Comparison of ENCODE assay signal across 15 cellular contexts in genomic region chr17:47696717-47697642, GRCh38. TPM values are rescaled to one million over a fixed set of nuclear protein-coding genes. Genes with fewer than 3 reads are reported as not detected.
A peak's percentile ranks its signal among the peaks of the same experiment; 100 is the strongest.
DNase-seq lines count a peak whose midpoint lies in the region; ATAC-seq, FAIRE-seq and TF ChIP-seq lines count a peak whose summit lies in the region.
"Had no signal": no experiment of that assay in that cellular context is flagged by ENCODE, and none has a peak within 500 bp of the region (broad histone marks: within the 10 kb centered on the region; RNA-seq: fewer than 3 reads in every experiment).

No MANE protein-coding gene starts in this region.

- peak overlapping the region; percentile 92 to 96 (median 92) for H3K4me3 Mint-ChIP-seq in nephron
- H3K4me3 Mint-ChIP-seq in CD14-positive monocyte, result no peak overlapping the region

- no peak for ATAC-seq in HG03520 (IDR thresholded peaks at IDR 0.05; ENCODE audit: unreplicated experiment)
- ATAC-seq: Right ventricle myocardium inferior had no signal

- no peak for TF ChIP-seq CTCF in nephron (IDR thresholded peaks at IDR 0.05; ENCODE audit: unreplicated experiment in 3 of 3)
- TF ChIP-seq CTCF in CD14-positive monocyte (IDR thresholded peaks at IDR 0.05), result no peak

- FAIRE-seq in GM12891 (lab: Jason Lieb, UNC), result peak; percentile 62

- peak overlapping the region in 8 of 11 experiments; percentile 83 to 96 (median 92); a peak in 13 of 22 replicates for H3K27ac ChIP-seq in BLaER1 treated with 17β-estradiol and CSF1 and Interleukin-3, amounts not matched to agents 10 nM and 100 nM

- no peak for TF ChIP-seq POLR2A in GM12891 (IDR thresholded peaks at IDR 0.05; ENCODE audit: low read depth, low read length)

- H3K36me3 ChIP-seq in BLaER1 treated with 17β-estradiol and CSF1 and Interleukin-3, amounts not matched to agents 10 nM and 100 nM, result peaks cover 6 to 41% (median 28%) of the 10 kb centered on the region in 11 experiments; a peak in 21 of 22 replicates
- H3K36me3 ChIP-seq in adipocyte (ENCODE audit: control insufficient read depth, insufficient read depth, low read length, severe bottlenecking), result peaks cover 37% of the 10 kb centered on the region

- DNase-seq in GM12891 (ENCODE audit: insufficient read length, low spot score) (peak; percentile 5), adipocyte (ENCODE audit: low read depth) (no peak), CD14-positive monocyte (ENCODE audit: low spot score) (no peak), ACHN (no peak), NCI-H1092 (lab: John Stamatoyannopoulos, UW) (no peak)
- DNase-seq: activated T-cell treated with anti-CD3 and anti-CD28 coated beads for 4 hours; effector CD8-positive, alpha-beta T cell; foreskin melanocyte; IMR-90; NCI-H526 had no signal

- H3K27ac Mint-ChIP-seq in nephron (peak overlapping the region; percentile 40 to 92 (median 76)), CD14-positive monocyte (no peak overlapping the region)

- peak overlapping the region in 9 of 10 experiments; percentile 65 to 89 (median 75); a peak in 17 of 20 replicates for H3K4me3 ChIP-seq in BLaER1 treated with 17β-estradiol and CSF1 and Interleukin-3, amounts not matched to agents 10 nM and 100 nM
- H3K4me3 ChIP-seq in adipocyte (ENCODE audit: low read length), result no peak overlapping the region

- H3K4me2 ChIP-seq in BLaER1 treated with 17β-estradiol and CSF1 and Interleukin-3, amounts not matched to agents 10 nM and 100 nM, result peak overlapping the region; percentile 91 to 100 (median 96)

- intact Hi-C loops in CD14-positive monocyte (cut with micrococcal nuclease), result no loop called here

- peak overlapping the region; percentile 17 to 96 (median 90); a peak in 20 of 22 replicates for H3K9ac ChIP-seq in BLaER1 treated with 17β-estradiol and CSF1 and Interleukin-3, amounts not matched to agents 10 nM and 100 nM
- peak overlapping the region; percentile 2 for H3K9ac ChIP-seq in adipocyte (ENCODE audit: low read length)

- no peaks in the 10 kb centered on the region for H3K27me3 ChIP-seq in BLaER1 treated with 17β-estradiol and CSF1 and Interleukin-3, amounts not matched to agents 10 nM and 100 nM
- no peaks in the 10 kb centered on the region for H3K27me3 ChIP-seq in adipocyte (replicated peaks; ENCODE audit: control insufficient read depth, insufficient read depth, low read length)

- in situ Hi-C loops in ACHN (cut with HindIII; ENCODE audit: low pct_ligation_motif_present, low pct_unique_long_range_greater_than_20kb, low sequenced_read_pairs), result no loop called here

- H3K27me3 Mint-ChIP-seq in nephron (ENCODE audit: low read depth) (no peaks in the 10 kb centered on the region), CD14-positive monocyte (ENCODE audit: low read depth in 3 of 3) (peaks cover 21 to 31% (median 25%) of the 10 kb centered on the region in 3 donors)

- H3K4me1 Mint-ChIP-seq in nephron (peaks cover 41% of the 10 kb centered on the region), CD14-positive monocyte (peaks cover 25% of the 10 kb centered on the region)

- peaks cover 18% of the 10 kb centered on the region for H3K36me3 Mint-ChIP-seq in nephron (ENCODE audit: low read depth)
- peaks cover 3 to 6% of the 10 kb centered on the region in 2 donors for H3K36me3 Mint-ChIP-seq in CD14-positive monocyte

- peaks cover 12 to 61% (median 38%) of the 10 kb centered on the region in 11 experiments; a peak in 20 of 22 replicates for H4K20me1 ChIP-seq in BLaER1 treated with 17β-estradiol and CSF1 and Interleukin-3, amounts not matched to agents 10 nM and 100 nM

- H3K9me3 Mint-ChIP-seq in nephron, result no peaks in the 10 kb centered on the region
- H3K9me3 Mint-ChIP-seq in CD14-positive monocyte, result peaks cover 0 to 3% (median 0%) of the 10 kb centered on the region in 7 donors

- no peaks in the 10 kb centered on the region for H3K9me3 ChIP-seq in BLaER1 treated with 17β-estradiol and CSF1 and Interleukin-3, amounts not matched to agents 10 nM and 100 nM (replicated peaks in 1 of 11)
- H3K9me3 ChIP-seq in adipocyte (ENCODE audit: control insufficient read depth, low read length), result no peaks in the 10 kb centered on the region
- H3K9me3 ChIP-seq: Caco-2 had no signal

- peaks cover 60 to 89% (median 84%) of the 10 kb centered on the region in 10 experiments for H3K4me1 ChIP-seq in BLaER1 treated with 17β-estradiol and CSF1 and Interleukin-3, amounts not matched to agents 10 nM and 100 nM
- H3K4me1 ChIP-seq in adipocyte (ENCODE audit: control insufficient read depth, insufficient read depth, low read length), result peaks cover 21% of the 10 kb centered on the region

TF ChIP-seq in GM12891, 5 proteins besides CTCF, POLR2A, EP300 and RAD21:
- TF ChIP-seq SPI1 (IDR thresholded peaks at IDR 0.05; ENCODE audit: low read depth, low read length) (no peak), TAF1 (IDR thresholded peaks at IDR 0.05; ENCODE audit: low read depth, low read length) (no peak), POLR2AphosphoS5 (IDR thresholded peaks at IDR 0.05; ENCODE audit: low read depth, low read length) (no peak), PAX5 (IDR thresholded peaks at IDR 0.05; ENCODE audit: insufficient read depth, low read length, severe bottlenecking) (no peak), POU2F2 (IDR thresholded peaks at IDR 0.05; ENCODE audit: low read depth, low read length) (no peak)

RNA-seq across cellular contexts. Expression of gene TBKBP1, which starts 3.0 kb away (rescaled TPM):
- 0.73 TPM for polyA plus RNA-seq in GM12891 (2012; ENCODE audit: low read depth, missing spikeins)
- under 1 TPM; 0.22 to 0.45 TPM for polyA plus RNA-seq in CD14-positive monocyte

RNA-seq across cellular contexts. Expression of gene TBX21, which starts 36.1 kb away (rescaled TPM):
- 0.04 TPM for polyA plus RNA-seq in GM12891 (2012; ENCODE audit: low read depth, missing spikeins)
- under 1 TPM; 0.13 to 0.16 TPM for polyA plus RNA-seq in CD14-positive monocyte
- polyA plus RNA-seq: IMR-90 had no signal

RNA-seq across cellular contexts. Expression of gene KPNB1, which starts 47.3 kb away (rescaled TPM):
- 178 TPM for polyA plus RNA-seq in GM12891 (2012; ENCODE audit: low read depth, missing spikeins)
- polyA plus RNA-seq in CD14-positive monocyte, result 10 to 100 TPM in 1 of 2 donors, 1 to 10 TPM in 1; 5.8 to 13.2 TPM

Comparison
In these comparisons a context has a peak if more than half of its experiments do, and no peak if none do; other contexts are left out.
1. H3K27ac Mint-ChIP-seq: peak in nephron (3 of 3); none in CD14-positive monocyte (0 of 7).
2. H3K4me3 Mint-ChIP-seq: peak in nephron (3 of 3); none in CD14-positive monocyte (0 of 2).